8 cellular contexts compared by ENCODE assay signal in genomic region chr16:69106491-69107291, GRCh38. TPM values are rescaled to one million over a fixed set of nuclear protein-coding genes. Genes with fewer than 3 reads are reported as not detected.
DNase-seq lines count a peak whose midpoint lies in the region; ATAC-seq lines count a peak whose summit lies in the region.

No MANE protein-coding gene starts in this region.

- H3K4me3 ChIP-seq in iPS-15b (ENCODE audit: low read depth, low read length): peak overlapping the region; percentile 89

- H3K27me3 ChIP-seq in iPS-15b (ENCODE audit: control insufficient read depth, insufficient read depth, low read length): peaks cover 4% of the 10 kb centered on the region

- DNase-seq in activated naive CD4-positive, alpha-beta T cell (lab: John Stamatoyannopoulos, UW): no peak
- DNase-seq in activated T-cell treated with anti-CD3 and anti-CD28 coated beads, Interleukin-2, amount 50 U/mL, for 72 hours: peak; percentile 6 to 15
- DNase-seq in stimulated activated effector memory CD8-positive, alpha-beta T cell treated with anti-CD3 and anti-CD28 coated beads, Interleukin-12 subunit alpha, Interleukin-12 subunit beta, amount 100 ng/mL, for 72 hours (ENCODE audit: low spot score in 2 of 2): peak in 1 of 2 donors; percentile 58
- DNase-seq in HCEC 1CT (no peak), putamen (ENCODE audit: low spot score) (no peak), mesenteric fat pad (ENCODE audit: low spot score) (no peak)

- H3K4me1 Mint-ChIP-seq in activated naive CD4-positive, alpha-beta T cell treated with anti-CD3 and anti-CD28 coated beads, Interleukin-2, amount 50 U/mL, for 24 hours: peaks cover 24% of the 10 kb centered on the region
- peaks cover 21% of the 10 kb centered on the region for H3K4me1 Mint-ChIP-seq in activated T-cell treated with anti-CD3 and anti-CD28 coated beads, Interleukin-2, amount 50 U/mL, for 72 hours (ENCODE audit: low read depth)
- peaks cover 31% of the 10 kb centered on the region for H3K4me1 Mint-ChIP-seq in stimulated activated effector memory CD8-positive, alpha-beta T cell treated with anti-CD3 and anti-CD28 coated beads, Interleukin-12 subunit alpha, Interleukin-12 subunit beta, amount 100 ng/mL, for 72 hours

- peaks cover 21% of the 10 kb centered on the region for H3K27me3 Mint-ChIP-seq in activated naive CD4-positive, alpha-beta T cell treated with anti-CD3 and anti-CD28 coated beads, Interleukin-2, amount 50 U/mL, for 24 hours
- H3K27me3 Mint-ChIP-seq in activated T-cell treated with anti-CD3 and anti-CD28 coated beads, Interleukin-2, amount 50 U/mL, for 72 hours (ENCODE audit: low read depth): peaks cover 45% of the 10 kb centered on the region

- H3K9me3 Mint-ChIP-seq in activated naive CD4-positive, alpha-beta T cell treated with anti-CD3 and anti-CD28 coated beads, Interleukin-2, amount 50 U/mL, for 24 hours: no peaks in the 10 kb centered on the region
- H3K9me3 Mint-ChIP-seq in activated T-cell treated with anti-CD3 and anti-CD28 coated beads, Interleukin-2, amount 50 U/mL, for 72 hours: no peaks in the 10 kb centered on the region
- H3K9me3 Mint-ChIP-seq in stimulated activated effector memory CD8-positive, alpha-beta T cell treated with anti-CD3 and anti-CD28 coated beads, Interleukin-12 subunit alpha, Interleukin-12 subunit beta, amount 100 ng/mL, for 72 hours: no peaks in the 10 kb centered on the region

- no peaks in the 10 kb centered on the region for H3K9me3 ChIP-seq in iPS-15b (ENCODE audit: control insufficient read depth, insufficient read depth, low read length)

- peaks cover 22% of the 10 kb centered on the region for H3K36me3 ChIP-seq in iPS-15b (ENCODE audit: control insufficient read depth, insufficient read depth, low read length)

- H3K4me1 ChIP-seq in iPS-15b (ENCODE audit: control insufficient read depth, insufficient read depth, low read length): peaks cover 13% of the 10 kb centered on the region

- peak in 1 of 2 donors; percentile 11 for ATAC-seq in activated T-cell treated with anti-CD3 and anti-CD28 coated beads, Interleukin-2, amount 50 U/mL, for 72 hours (replicated peaks in 1 of 2)
- ATAC-seq in stimulated activated effector memory CD8-positive, alpha-beta T cell treated with anti-CD3 and anti-CD28 coated beads, Interleukin-12 subunit alpha, Interleukin-12 subunit beta, amount 100 ng/mL, for 72 hours: peak; percentile 22

- no peak overlapping the region for H3K27ac Mint-ChIP-seq in activated naive CD4-positive, alpha-beta T cell treated with anti-CD3 and anti-CD28 coated beads, Interleukin-2, amount 50 U/mL, for 24 hours
- no peak overlapping the region for H3K27ac Mint-ChIP-seq in activated T-cell treated with anti-CD3 and anti-CD28 coated beads, Interleukin-2, amount 50 U/mL, for 72 hours
- no peak overlapping the region for H3K27ac Mint-ChIP-seq in stimulated activated effector memory CD8-positive, alpha-beta T cell treated with anti-CD3 and anti-CD28 coated beads, Interleukin-12 subunit alpha, Interleukin-12 subunit beta, amount 100 ng/mL, for 72 hours

- peak overlapping the region; percentile 41 for H3K9ac ChIP-seq in iPS-15b (ENCODE audit: low read depth, low read length)

- peak overlapping the region; percentile 70 for H3K4me3 Mint-ChIP-seq in activated naive CD4-positive, alpha-beta T cell treated with anti-CD3 and anti-CD28 coated beads, Interleukin-2, amount 50 U/mL, for 24 hours
- H3K4me3 Mint-ChIP-seq in activated T-cell treated with anti-CD3 and anti-CD28 coated beads, Interleukin-2, amount 50 U/mL, for 72 hours: peak overlapping the region; percentile 75 to 81
- H3K4me3 Mint-ChIP-seq in stimulated activated effector memory CD8-positive, alpha-beta T cell treated with anti-CD3 and anti-CD28 coated beads, Interleukin-12 subunit alpha, Interleukin-12 subunit beta, amount 100 ng/mL, for 72 hours: peak overlapping the region; percentile 82

- H3K36me3 Mint-ChIP-seq in activated naive CD4-positive, alpha-beta T cell treated with anti-CD3 and anti-CD28 coated beads, Interleukin-2, amount 50 U/mL, for 24 hours: peaks cover 9% of the 10 kb centered on the region
- H3K36me3 Mint-ChIP-seq in activated T-cell treated with anti-CD3 and anti-CD28 coated beads, Interleukin-2, amount 50 U/mL, for 72 hours (ENCODE audit: insufficient read depth in 2 of 2): peaks cover 4 to 5% of the 10 kb centered on the region in 2 donors
- peaks cover 12% of the 10 kb centered on the region for H3K36me3 Mint-ChIP-seq in stimulated activated effector memory CD8-positive, alpha-beta T cell treated with anti-CD3 and anti-CD28 coated beads, Interleukin-12 subunit alpha, Interleukin-12 subunit beta, amount 100 ng/mL, for 72 hours

RNA-seq across cellular contexts. Expression of gene HAS3, which starts 1.2 kb away (rescaled TPM):
- total RNA-seq in activated T-cell treated with anti-CD3 and anti-CD28 coated beads, Interleukin-2, amount 50 U/mL, for 72 hours: 1 to 10 TPM; 1.2 to 1.4 TPM
- 0.77 TPM for total RNA-seq in mesenteric fat pad

RNA-seq across cellular contexts. Expression of gene CHTF8, which starts 25.7 kb away (rescaled TPM):
- total RNA-seq in activated T-cell treated with anti-CD3 and anti-CD28 coated beads, Interleukin-2, amount 50 U/mL, for 72 hours: 100 to 1,000 TPM; 159 to 185 TPM
- 84.5 TPM for total RNA-seq in mesenteric fat pad

RNA-seq across cellular contexts. Expression of gene UTP4, which starts 25.8 kb away (rescaled TPM):
- 100 to 1,000 TPM in 1 of 2 donors, 10 to 100 TPM in 1; 81.7 to 112 TPM for total RNA-seq in activated T-cell treated with anti-CD3 and anti-CD28 coated beads, Interleukin-2, amount 50 U/mL, for 72 hours
- total RNA-seq in mesenteric fat pad: 57.4 TPM

Comparison
In these comparisons a context has a peak if more than half of its experiments do, and no peak if none do; other contexts are left out.
1. DNase-seq: peak in activated T-cell treated with anti-CD3 and anti-CD28 coated beads, Interleukin-2, amount 50 U/mL, for 72 hours (2 of 2); none in activated naive CD4-positive, alpha-beta T cell (0 of 4), HCEC 1CT (single experiment), putamen (single experiment) and mesenteric fat pad (single experiment).
2. Peak in every context shown above with its lines, with median percentiles within 50 percentile points of each other: H3K4me3 Mint-ChIP-seq.